1 cellular context compared by ENCODE assay signal in genomic region chr4:56464581-56464980, GRCh38.
TF ChIP-seq lines count a peak whose summit lies in the region.

No MANE protein-coding gene starts in this region.

TF ChIP-seq in K562, 482 proteins besides CTCF, POLR2A, EP300 and RAD21:
- no peak for TF ChIP-seq ZBTB40 (IDR thresholded peaks at IDR 0.05)
- no peak for TF ChIP-seq ZBTB40 (CRISPR knock-in tag; IDR thresholded peaks at IDR 0.05)
- TF ChIP-seq CSDE1 (IDR thresholded peaks at IDR 0.05) = no peak
- no peak for TF ChIP-seq PRMT5 (CRISPR knock-in tag; IDR thresholded peaks at IDR 0.05)
- peak; percentile 16; the same call in 1 of the 2 replicates for TF ChIP-seq RFX1 (IDR thresholded peaks at IDR 0.05)
- no peak for TF ChIP-seq PHF21A (IDR thresholded peaks at IDR 0.05; ENCODE audit: borderline replicate concordance, low read depth)
- no peak for TF ChIP-seq NONO (IDR thresholded peaks at IDR 0.05; ENCODE audit: low read depth in 2 of 2, low read length in 1 of 2)
- TF ChIP-seq SNAPC5 (CRISPR knock-in tag; IDR thresholded peaks at IDR 0.05) = no peak
- no peak for TF ChIP-seq ZNF311 (CRISPR knock-in tag; IDR thresholded peaks at IDR 0.05)
- TF ChIP-seq TAF15 (IDR thresholded peaks at IDR 0.05; ENCODE audit: low read depth, low read length) = no peak
- TF ChIP-seq USF2 (CRISPR knock-in tag; IDR thresholded peaks at IDR 0.05) = no peak
- TF ChIP-seq ZNF511 (CRISPR knock-in tag; IDR thresholded peaks at IDR 0.05) = no peak
- no peak for TF ChIP-seq SOX6 (IDR thresholded peaks at IDR 0.05)
- no peak for TF ChIP-seq SAFB (IDR thresholded peaks at IDR 0.05; ENCODE audit: borderline replicate concordance, low read depth, low read length)
- no peak for TF ChIP-seq ETV6 (IDR thresholded peaks at IDR 0.05; ENCODE audit: borderline replicate concordance in 1 of 2, low read depth in 2 of 2, low read length in 1 of 2)
- TF ChIP-seq ETV6 (CRISPR knock-in tag; IDR thresholded peaks at IDR 0.05; ENCODE audit: borderline replicate concordance) = no peak
- TF ChIP-seq ARNT (IDR thresholded peaks at IDR 0.05) = no peak
- TF ChIP-seq HNRNPUL1 (IDR thresholded peaks at IDR 0.05; ENCODE audit: low read length) = no peak
- TF ChIP-seq BRD4 (IDR thresholded peaks at IDR 0.05) = no peak
- TF ChIP-seq STAG1 (CRISPR knock-in tag; IDR thresholded peaks at IDR 0.05; ENCODE audit: borderline replicate concordance) = no peak
- TF ChIP-seq E2F6 (IDR thresholded peaks at IDR 0.05; ENCODE audit: borderline replicate concordance in 1 of 2, extremely low read depth in 1 of 2, insufficient read depth in 1 of 2, insufficient read length in 1 of 2, low read depth in 1 of 2, low read length in 1 of 2, poor library complexity in 1 of 2, severe bottlenecking in 1 of 2) = no peak
- no peak for TF ChIP-seq ZNF134 (CRISPR knock-in tag; conservative IDR thresholded peaks at IDR 0.05)
- no peak for TF ChIP-seq NKRF (IDR thresholded peaks at IDR 0.05; ENCODE audit: borderline replicate concordance)
- no peak for TF ChIP-seq ZNF395 (CRISPR knock-in tag; IDR thresholded peaks at IDR 0.05)
- peak; percentile 18 for TF ChIP-seq POLR2B (IDR thresholded peaks at IDR 0.05; ENCODE audit: low read depth, partially characterized antibody)
- 0 out of 4 replicates have a peak, but pooled peaks of 1 of the 2 experiments have one; percentile 12 for TF ChIP-seq MNT (conservative IDR thresholded peaks at IDR 0.05)
